19 cellular contexts compared by ENCODE assay signal in the genomic region with DNA sequence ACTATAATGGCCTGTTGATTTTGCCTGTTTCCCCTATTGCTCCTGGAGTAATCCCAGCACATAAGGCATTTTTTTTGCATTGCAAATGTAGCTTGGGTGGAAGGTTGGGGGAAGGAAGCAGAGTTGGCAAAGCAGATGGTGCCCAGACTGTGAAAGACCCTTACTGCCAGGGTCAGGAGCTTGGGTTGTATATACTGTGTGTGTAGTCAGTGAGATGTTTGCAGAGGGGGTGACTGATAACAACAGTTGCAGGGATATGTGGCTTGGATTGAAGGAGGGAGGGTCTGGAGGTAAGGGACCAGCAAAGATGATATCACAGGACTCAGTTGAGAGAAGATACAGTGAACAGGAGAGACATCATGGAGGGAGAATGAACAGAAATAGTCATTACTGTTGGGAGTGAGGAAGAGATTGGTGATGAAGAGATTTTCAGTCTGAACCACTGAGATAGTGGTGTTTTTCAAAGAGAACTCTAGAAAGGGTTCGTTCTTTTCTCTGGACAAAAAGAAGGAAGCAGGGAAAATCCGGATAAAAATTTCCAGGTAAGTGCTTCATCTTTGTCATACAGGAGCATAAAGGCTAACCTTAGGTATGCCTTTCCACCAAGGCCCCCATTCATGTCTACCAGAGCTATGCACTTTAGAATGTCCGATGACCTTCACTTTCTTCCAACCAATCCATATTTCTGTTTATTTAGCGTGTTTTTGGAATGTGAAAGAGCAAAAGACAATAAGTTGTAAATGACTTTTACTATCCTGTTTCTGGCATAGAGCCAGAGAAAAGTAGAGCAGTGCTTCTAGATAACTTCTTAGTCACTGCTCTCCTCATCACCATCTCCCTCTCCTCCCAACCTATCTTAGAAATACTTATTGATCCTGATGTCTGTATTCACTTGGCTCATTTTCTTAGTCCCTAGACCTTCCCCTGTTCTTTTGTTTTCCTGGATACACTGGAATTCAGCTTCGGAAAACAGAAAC.
"Had no signal": no experiment of that assay in that cellular context is flagged by ENCODE, and none has a peak within 500 bp of the region (broad histone marks: within the 10 kb centered on the region; RNA-seq: fewer than 3 reads in every experiment).

No MANE protein-coding gene starts in this region.

- H3K4me1 Mint-ChIP-seq: neural progenitor cell; stimulated activated effector memory CD8-positive, alpha-beta T cell treated with anti-CD3 and anti-CD28 coated beads, Interleukin-12 subunit alpha, Interleukin-12 subunit beta, amount 100 ng/mL, for 72 hours had no signal

- H2AFZ ChIP-seq: neural progenitor cell had no signal

- H3K4me2 ChIP-seq: neural progenitor cell had no signal

- H3K27ac Mint-ChIP-seq: mesothelial cell of epicardium; natural killer cell treated with Interleukin-12 subunit alpha and Interleukin-12 subunit beta and Interleukin-15 and Interleukin-18, amount 100 ng/mL, for 72 hours; neural progenitor cell; stimulated activated effector memory CD8-positive, alpha-beta T cell treated with anti-CD3 and anti-CD28 coated beads, Interleukin-12 subunit alpha, Interleukin-12 subunit beta, amount 100 ng/mL, for 72 hours had no signal

- DNase-seq: effector memory CD4-positive, alpha-beta T cell; heart left ventricle; hypothalamus; kidney glomerular epithelial cell; mammary epithelial cell; nucleus accumbens; ovary; right cardiac atrium; stimulated activated CD4-positive, alpha-beta T cell treated with anti-CD3 and anti-CD28 coated beads, Interleukin-4, amount 100 ng/mL, for 1 hour; stimulated activated CD8-positive, alpha-beta memory T cell treated with anti-CD3 and anti-CD28 coated beads, Interleukin-4, amount 100 ng/mL, for 48 hours; stimulated activated naive CD8-positive, alpha-beta T cell treated with anti-CD3 and anti-CD28 coated beads, Interleukin-15, Interleukin-2, amounts not matched to agents 100 U/mL and 50 U/mL, for 24 hours; thyroid gland; upper lobe of left lung; uterus had no signal

- H3K36me3 Mint-ChIP-seq: mesothelial cell of epicardium; natural killer cell treated with Interleukin-12 subunit alpha and Interleukin-12 subunit beta and Interleukin-15 and Interleukin-18, amount 100 ng/mL, for 72 hours; neural progenitor cell; stimulated activated effector memory CD8-positive, alpha-beta T cell treated with anti-CD3 and anti-CD28 coated beads, Interleukin-12 subunit alpha, Interleukin-12 subunit beta, amount 100 ng/mL, for 72 hours had no signal

- ATAC-seq: heart left ventricle; natural killer cell treated with Interleukin-12 subunit alpha and Interleukin-12 subunit beta and Interleukin-15 and Interleukin-18, amount 100 ng/mL, for 72 hours; right cardiac atrium; stimulated activated effector memory CD8-positive, alpha-beta T cell treated with anti-CD3 and anti-CD28 coated beads, Interleukin-12 subunit alpha, Interleukin-12 subunit beta, amount 100 ng/mL, for 72 hours; stimulated activated naive CD8-positive, alpha-beta T cell treated with anti-CD3 and anti-CD28 coated beads, Interleukin-15, Interleukin-2, amounts not matched to agents 100 U/mL and 50 U/mL, for 24 hours had no signal

- H3K9me3 Mint-ChIP-seq: mesothelial cell of epicardium, neural progenitor cell had no signal

- H3K4me3 Mint-ChIP-seq: mesothelial cell of epicardium; natural killer cell treated with Interleukin-12 subunit alpha and Interleukin-12 subunit beta and Interleukin-15 and Interleukin-18, amount 100 ng/mL, for 72 hours; neural progenitor cell; stimulated activated effector memory CD8-positive, alpha-beta T cell treated with anti-CD3 and anti-CD28 coated beads, Interleukin-12 subunit alpha, Interleukin-12 subunit beta, amount 100 ng/mL, for 72 hours had no signal

- H3K36me3 ChIP-seq: heart left ventricle, neural progenitor cell, ovary, suprapubic skin, thyroid gland, upper lobe of left lung, uterus had no signal

- H3K4me1 ChIP-seq: heart left ventricle, neural progenitor cell, suprapubic skin, thyroid gland, upper lobe of left lung, uterus had no signal

- H3K27me3 ChIP-seq: heart left ventricle, neural progenitor cell, ovary, suprapubic skin, thyroid gland, upper lobe of left lung, uterus had no signal

- H3K27me3 Mint-ChIP-seq: natural killer cell treated with Interleukin-12 subunit alpha and Interleukin-12 subunit beta and Interleukin-15 and Interleukin-18, amount 100 ng/mL, for 72 hours had no signal

- H3K27ac ChIP-seq: heart left ventricle, neural progenitor cell, ovary, suprapubic skin, thyroid gland, upper lobe of left lung, uterus had no signal

- H3K4me3 ChIP-seq: heart left ventricle, neural progenitor cell, ovary, suprapubic skin, thyroid gland, upper lobe of left lung, uterus had no signal
